1 cellular context compared by ENCODE assay signal in the genomic region with DNA sequence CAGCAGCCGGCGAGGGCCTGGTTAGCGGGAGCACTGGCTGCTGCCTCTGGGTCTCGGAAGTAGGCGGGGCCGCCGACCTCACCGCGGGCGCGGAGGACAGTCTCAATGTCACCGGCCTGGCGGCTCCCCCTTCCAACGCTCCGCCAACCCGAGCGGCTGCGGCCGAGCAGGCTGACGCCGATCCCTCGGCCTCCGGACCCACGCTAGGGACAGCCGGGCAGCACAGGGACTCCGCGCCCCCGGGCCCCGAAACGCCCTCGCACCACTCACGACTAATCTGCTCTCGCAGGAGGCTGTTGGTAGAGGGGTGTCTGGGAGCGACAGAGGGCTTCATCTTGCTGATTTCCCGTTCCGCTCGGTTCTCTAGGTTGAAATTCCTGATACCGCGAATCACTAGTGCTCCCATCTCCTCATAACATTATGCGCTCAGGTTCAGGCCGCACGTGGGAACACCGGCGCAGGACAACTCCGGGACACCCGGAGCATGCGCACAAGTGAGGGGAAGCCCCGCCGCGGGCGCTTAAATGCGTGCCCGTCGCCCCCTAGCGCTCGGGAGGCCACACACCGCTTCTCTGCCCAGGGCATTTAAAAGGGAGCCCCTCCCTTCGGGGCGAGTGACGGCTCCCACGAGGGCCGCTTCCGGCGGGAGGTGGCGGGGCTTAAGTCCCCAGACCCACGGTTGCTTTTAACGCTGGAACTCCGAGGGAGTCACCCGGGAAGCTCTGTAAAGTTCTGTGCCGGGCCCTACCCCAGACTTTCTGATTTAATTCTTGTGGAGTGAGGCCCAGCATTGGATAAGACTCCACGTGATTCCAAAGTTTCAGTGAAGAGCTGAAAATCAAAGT.
TF ChIP-seq lines count a peak whose summit lies in the region.

A gene (minus strand): TSS at position 496 of the 845 bp plus-strand sequence. CDS start 90 bp downstream, at position 406.

TF ChIP-seq in GM12878, 131 proteins besides CTCF, POLR2A, EP300 and RAD21 (continued from another document and continues in another):
- peak; percentile 48; the same call in 1 of the 2 replicates for TF ChIP-seq ZBED1 (IDR thresholded peaks at IDR 0.05; ENCODE audit: borderline replicate concordance)
- 0 out of 2 replicates have a peak, but pooled peaks have one; percentile 66 for TF ChIP-seq TARDBP (IDR thresholded peaks at IDR 0.05; ENCODE audit: borderline replicate concordance)
- no peak for TF ChIP-seq ETV6 (conservative IDR thresholded peaks at IDR 0.05 in 1 of 2, IDR thresholded peaks at IDR 0.05 in 1 of 2; ENCODE audit: borderline replicate concordance in 1 of 2, low read depth in 1 of 2)
- TF ChIP-seq, protein P1, sequence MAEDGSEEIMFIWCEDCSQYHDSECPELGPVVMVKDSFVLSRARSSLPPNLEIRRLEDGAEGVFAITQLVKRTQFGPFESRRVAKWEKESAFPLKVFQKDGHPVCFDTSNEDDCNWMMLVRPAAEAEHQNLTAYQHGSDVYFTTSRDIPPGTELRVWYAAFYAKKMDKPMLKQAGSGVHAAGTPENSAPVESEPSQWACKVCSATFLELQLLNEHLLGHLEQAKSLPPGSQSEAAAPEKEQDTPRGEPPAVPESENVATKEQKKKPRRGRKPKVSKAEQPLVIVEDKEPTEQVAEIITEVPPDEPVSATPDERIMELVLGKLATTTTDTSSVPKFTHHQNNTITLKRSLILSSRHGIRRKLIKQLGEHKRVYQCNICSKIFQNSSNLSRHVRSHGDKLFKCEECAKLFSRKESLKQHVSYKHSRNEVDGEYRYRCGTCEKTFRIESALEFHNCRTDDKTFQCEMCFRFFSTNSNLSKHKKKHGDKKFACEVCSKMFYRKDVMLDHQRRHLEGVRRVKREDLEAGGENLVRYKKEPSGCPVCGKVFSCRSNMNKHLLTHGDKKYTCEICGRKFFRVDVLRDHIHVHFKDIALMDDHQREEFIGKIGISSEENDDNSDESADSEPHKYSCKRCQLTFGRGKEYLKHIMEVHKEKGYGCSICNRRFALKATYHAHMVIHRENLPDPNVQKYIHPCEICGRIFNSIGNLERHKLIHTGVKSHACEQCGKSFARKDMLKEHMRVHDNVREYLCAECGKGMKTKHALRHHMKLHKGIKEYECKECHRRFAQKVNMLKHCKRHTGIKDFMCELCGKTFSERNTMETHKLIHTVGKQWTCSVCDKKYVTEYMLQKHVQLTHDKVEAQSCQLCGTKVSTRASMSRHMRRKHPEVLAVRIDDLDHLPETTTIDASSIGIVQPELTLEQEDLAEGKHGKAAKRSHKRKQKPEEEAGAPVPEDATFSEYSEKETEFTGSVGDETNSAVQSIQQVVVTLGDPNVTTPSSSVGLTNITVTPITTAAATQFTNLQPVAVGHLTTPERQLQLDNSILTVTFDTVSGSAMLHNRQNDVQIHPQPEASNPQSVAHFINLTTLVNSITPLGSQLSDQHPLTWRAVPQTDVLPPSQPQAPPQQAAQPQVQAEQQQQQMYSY (CRISPR knock-in tag; IDR thresholded peaks at IDR 0.05) = no peak
- TF ChIP-seq, protein P2, sequence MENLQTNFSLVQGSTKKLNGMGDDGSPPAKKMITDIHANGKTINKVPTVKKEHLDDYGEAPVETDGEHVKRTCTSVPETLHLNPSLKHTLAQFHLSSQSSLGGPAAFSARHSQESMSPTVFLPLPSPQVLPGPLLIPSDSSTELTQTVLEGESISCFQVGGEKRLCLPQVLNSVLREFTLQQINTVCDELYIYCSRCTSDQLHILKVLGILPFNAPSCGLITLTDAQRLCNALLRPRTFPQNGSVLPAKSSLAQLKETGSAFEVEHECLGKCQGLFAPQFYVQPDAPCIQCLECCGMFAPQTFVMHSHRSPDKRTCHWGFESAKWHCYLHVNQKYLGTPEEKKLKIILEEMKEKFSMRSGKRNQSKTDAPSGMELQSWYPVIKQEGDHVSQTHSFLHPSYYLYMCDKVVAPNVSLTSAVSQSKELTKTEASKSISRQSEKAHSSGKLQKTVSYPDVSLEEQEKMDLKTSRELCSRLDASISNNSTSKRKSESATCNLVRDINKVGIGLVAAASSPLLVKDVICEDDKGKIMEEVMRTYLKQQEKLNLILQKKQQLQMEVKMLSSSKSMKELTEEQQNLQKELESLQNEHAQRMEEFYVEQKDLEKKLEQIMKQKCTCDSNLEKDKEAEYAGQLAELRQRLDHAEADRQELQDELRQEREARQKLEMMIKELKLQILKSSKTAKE (IDR thresholded peaks at IDR 0.05; ENCODE audit: low read depth, poor library complexity, severe bottlenecking) = peak; percentile 29
- TF ChIP-seq KLF5 (IDR thresholded peaks at IDR 0.05; ENCODE audit: partially characterized antibody) = peak; percentile 45
- TF ChIP-seq, protein P3, sequence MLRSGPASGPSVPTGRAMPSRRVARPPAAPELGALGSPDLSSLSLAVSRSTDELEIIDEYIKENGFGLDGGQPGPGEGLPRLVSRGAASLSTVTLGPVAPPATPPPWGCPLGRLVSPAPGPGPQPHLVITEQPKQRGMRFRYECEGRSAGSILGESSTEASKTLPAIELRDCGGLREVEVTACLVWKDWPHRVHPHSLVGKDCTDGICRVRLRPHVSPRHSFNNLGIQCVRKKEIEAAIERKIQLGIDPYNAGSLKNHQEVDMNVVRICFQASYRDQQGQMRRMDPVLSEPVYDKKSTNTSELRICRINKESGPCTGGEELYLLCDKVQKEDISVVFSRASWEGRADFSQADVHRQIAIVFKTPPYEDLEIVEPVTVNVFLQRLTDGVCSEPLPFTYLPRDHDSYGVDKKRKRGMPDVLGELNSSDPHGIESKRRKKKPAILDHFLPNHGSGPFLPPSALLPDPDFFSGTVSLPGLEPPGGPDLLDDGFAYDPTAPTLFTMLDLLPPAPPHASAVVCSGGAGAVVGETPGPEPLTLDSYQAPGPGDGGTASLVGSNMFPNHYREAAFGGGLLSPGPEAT (IDR thresholded peaks at IDR 0.05; ENCODE audit: low read depth) = no peak; the same call in 1 of the 2 replicates
- no peak for TF ChIP-seq PML (IDR thresholded peaks at IDR 0.05; ENCODE audit: low read length)
- TF ChIP-seq SIN3A (IDR thresholded peaks at IDR 0.05; ENCODE audit: low read depth, low read length) = no peak
- TF ChIP-seq, protein P4, sequence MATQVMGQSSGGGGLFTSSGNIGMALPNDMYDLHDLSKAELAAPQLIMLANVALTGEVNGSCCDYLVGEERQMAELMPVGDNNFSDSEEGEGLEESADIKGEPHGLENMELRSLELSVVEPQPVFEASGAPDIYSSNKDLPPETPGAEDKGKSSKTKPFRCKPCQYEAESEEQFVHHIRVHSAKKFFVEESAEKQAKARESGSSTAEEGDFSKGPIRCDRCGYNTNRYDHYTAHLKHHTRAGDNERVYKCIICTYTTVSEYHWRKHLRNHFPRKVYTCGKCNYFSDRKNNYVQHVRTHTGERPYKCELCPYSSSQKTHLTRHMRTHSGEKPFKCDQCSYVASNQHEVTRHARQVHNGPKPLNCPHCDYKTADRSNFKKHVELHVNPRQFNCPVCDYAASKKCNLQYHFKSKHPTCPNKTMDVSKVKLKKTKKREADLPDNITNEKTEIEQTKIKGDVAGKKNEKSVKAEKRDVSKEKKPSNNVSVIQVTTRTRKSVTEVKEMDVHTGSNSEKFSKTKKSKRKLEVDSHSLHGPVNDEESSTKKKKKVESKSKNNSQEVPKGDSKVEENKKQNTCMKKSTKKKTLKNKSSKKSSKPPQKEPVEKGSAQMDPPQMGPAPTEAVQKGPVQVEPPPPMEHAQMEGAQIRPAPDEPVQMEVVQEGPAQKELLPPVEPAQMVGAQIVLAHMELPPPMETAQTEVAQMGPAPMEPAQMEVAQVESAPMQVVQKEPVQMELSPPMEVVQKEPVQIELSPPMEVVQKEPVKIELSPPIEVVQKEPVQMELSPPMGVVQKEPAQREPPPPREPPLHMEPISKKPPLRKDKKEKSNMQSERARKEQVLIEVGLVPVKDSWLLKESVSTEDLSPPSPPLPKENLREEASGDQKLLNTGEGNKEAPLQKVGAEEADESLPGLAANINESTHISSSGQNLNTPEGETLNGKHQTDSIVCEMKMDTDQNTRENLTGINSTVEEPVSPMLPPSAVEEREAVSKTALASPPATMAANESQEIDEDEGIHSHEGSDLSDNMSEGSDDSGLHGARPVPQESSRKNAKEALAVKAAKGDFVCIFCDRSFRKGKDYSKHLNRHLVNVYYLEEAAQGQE (IDR thresholded peaks at IDR 0.05; ENCODE audit: low read depth, low read length) = 0 out of 2 replicates have a peak, but pooled peaks have one; percentile 21
- 0 out of 2 replicates have a peak, but pooled peaks have one; percentile 49 for TF ChIP-seq GABPA (IDR thresholded peaks at IDR 0.05; ENCODE audit: low read depth)
- no peak for TF ChIP-seq SREBF2 (IDR thresholded peaks at IDR 0.05; ENCODE audit: low read length)
- TF ChIP-seq, protein P5, sequence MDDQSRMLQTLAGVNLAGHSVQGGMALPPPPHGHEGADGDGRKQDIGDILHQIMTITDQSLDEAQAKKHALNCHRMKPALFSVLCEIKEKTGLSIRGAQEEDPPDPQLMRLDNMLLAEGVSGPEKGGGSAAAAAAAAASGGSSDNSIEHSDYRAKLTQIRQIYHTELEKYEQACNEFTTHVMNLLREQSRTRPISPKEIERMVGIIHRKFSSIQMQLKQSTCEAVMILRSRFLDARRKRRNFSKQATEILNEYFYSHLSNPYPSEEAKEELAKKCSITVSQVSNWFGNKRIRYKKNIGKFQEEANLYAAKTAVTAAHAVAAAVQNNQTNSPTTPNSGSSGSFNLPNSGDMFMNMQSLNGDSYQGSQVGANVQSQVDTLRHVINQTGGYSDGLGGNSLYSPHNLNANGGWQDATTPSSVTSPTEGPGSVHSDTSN (IDR thresholded peaks at IDR 0.05; ENCODE audit: insufficient replicate concordance, low read depth, low read length) = peak; percentile 76
- no peak; the same call in none of the 2 replicates for TF ChIP-seq CREB1 (IDR thresholded peaks at IDR 0.05; ENCODE audit: low read depth)
- no peak for TF ChIP-seq RBBP5 (conservative IDR thresholded peaks at IDR 0.05)
- TF ChIP-seq SRF (IDR thresholded peaks at IDR 0.05; ENCODE audit: low read depth in 2 of 2, low read length in 2 of 2) = no peak
- TF ChIP-seq, protein P6, sequence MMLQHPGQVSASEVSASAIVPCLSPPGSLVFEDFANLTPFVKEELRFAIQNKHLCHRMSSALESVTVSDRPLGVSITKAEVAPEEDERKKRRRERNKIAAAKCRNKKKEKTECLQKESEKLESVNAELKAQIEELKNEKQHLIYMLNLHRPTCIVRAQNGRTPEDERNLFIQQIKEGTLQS (IDR thresholded peaks at IDR 0.05; ENCODE audit: borderline replicate concordance, extremely low read depth, low read depth, low read length) = 0 out of 2 replicates have a peak, but pooled peaks have one; percentile 33
- TF ChIP-seq POU2F2 (IDR thresholded peaks at IDR 0.05; ENCODE audit: borderline replicate concordance, low read depth, low read length) = peak; percentile 70; the same call in 1 of the 3 replicates
- TF ChIP-seq PAX8 (IDR thresholded peaks at IDR 0.05) = no peak
- no peak for TF ChIP-seq YBX1 (IDR thresholded peaks at IDR 0.05)
- no peak for TF ChIP-seq NR2C1 (IDR thresholded peaks at IDR 0.05)
- TF ChIP-seq IKZF2 (IDR thresholded peaks at IDR 0.05) = peak; percentile 42 to 72
- no peak for TF ChIP-seq SPI1 (IDR thresholded peaks at IDR 0.05; ENCODE audit: borderline replicate concordance, insufficient read depth, low read depth, low read length)
- TF ChIP-seq, protein P7, sequence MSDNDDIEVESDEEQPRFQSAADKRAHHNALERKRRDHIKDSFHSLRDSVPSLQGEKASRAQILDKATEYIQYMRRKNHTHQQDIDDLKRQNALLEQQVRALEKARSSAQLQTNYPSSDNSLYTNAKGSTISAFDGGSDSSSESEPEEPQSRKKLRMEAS (IDR thresholded peaks at IDR 0.05; ENCODE audit: low read depth, low read length) = peak; percentile 78; the same call in 1 of the 2 replicates
- TF ChIP-seq JUND (IDR thresholded peaks at IDR 0.05; ENCODE audit: low read depth, low read length) = no peak
- TF ChIP-seq ZNF217 (IDR thresholded peaks at IDR 0.05) = no peak
- peak; percentile 87 for TF ChIP-seq SMARCA5 (IDR thresholded peaks at IDR 0.05)
- TF ChIP-seq POLR2AphosphoS5 (IDR thresholded peaks at IDR 0.05; ENCODE audit: low read length) = peak; percentile 66
- no peak for TF ChIP-seq CEBPB (IDR thresholded peaks at IDR 0.05; ENCODE audit: borderline replicate concordance in 1 of 2, low read depth in 2 of 2, low read length in 2 of 2)
- TF ChIP-seq, protein P8, sequence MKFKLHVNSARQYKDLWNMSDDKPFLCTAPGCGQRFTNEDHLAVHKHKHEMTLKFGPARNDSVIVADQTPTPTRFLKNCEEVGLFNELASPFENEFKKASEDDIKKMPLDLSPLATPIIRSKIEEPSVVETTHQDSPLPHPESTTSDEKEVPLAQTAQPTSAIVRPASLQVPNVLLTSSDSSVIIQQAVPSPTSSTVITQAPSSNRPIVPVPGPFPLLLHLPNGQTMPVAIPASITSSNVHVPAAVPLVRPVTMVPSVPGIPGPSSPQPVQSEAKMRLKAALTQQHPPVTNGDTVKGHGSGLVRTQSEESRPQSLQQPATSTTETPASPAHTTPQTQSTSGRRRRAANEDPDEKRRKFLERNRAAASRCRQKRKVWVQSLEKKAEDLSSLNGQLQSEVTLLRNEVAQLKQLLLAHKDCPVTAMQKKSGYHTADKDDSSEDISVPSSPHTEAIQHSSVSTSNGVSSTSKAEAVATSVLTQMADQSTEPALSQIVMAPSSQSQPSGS (IDR thresholded peaks at IDR 0.05; ENCODE audit: low read length) = no peak
- TF ChIP-seq EGR1 (IDR thresholded peaks at IDR 0.05; ENCODE audit: borderline replicate concordance in 1 of 2, low read depth in 2 of 2, low read length in 2 of 2) = peak in 1 of 2 experiments; percentile 48; a peak in 1 of 3 replicates
- TF ChIP-seq SP1 (IDR thresholded peaks at IDR 0.05; ENCODE audit: low read depth, low read length) = peak; percentile 34
- TF ChIP-seq, protein P9, sequence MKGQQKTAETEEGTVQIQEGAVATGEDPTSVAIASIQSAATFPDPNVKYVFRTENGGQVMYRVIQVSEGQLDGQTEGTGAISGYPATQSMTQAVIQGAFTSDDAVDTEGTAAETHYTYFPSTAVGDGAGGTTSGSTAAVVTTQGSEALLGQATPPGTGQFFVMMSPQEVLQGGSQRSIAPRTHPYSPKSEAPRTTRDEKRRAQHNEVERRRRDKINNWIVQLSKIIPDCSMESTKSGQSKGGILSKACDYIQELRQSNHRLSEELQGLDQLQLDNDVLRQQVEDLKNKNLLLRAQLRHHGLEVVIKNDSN (IDR thresholded peaks at IDR 0.05; ENCODE audit: borderline replicate concordance, extremely low read length, insufficient read depth, low read depth, low read length) = no peak
- TF ChIP-seq, protein P10, sequence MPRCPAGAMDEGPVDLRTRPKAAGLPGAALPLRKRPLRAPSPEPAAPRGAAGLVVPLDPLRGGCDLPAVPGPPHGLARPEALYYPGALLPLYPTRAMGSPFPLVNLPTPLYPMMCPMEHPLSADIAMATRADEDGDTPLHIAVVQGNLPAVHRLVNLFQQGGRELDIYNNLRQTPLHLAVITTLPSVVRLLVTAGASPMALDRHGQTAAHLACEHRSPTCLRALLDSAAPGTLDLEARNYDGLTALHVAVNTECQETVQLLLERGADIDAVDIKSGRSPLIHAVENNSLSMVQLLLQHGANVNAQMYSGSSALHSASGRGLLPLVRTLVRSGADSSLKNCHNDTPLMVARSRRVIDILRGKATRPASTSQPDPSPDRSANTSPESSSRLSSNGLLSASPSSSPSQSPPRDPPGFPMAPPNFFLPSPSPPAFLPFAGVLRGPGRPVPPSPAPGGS (IDR thresholded peaks at IDR 0.05; ENCODE audit: borderline replicate concordance, insufficient read depth, low read depth, low read length, poor library complexity, severe bottlenecking) = peak; percentile 99
